Comparison of ENCODE assay signal across 1 cellular context in genomic region chr20:46214831-46215488, GRCh38.
TF ChIP-seq lines count a peak whose summit lies in the region.

No MANE protein-coding gene starts in this region.

TF ChIP-seq in K562, 482 proteins besides CTCF, POLR2A, EP300 and RAD21:
- TF ChIP-seq NFIC (IDR thresholded peaks at IDR 0.05) (peak; percentile 80), ZFP30 (CRISPR knock-in tag; IDR thresholded peaks at IDR 0.05; ENCODE audit: borderline replicate concordance) (no peak), ZNF146 (CRISPR knock-in tag; IDR thresholded peaks at IDR 0.05; ENCODE audit: unreplicated experiment) (peak; percentile 85)
